In genomic region chr11:72534859-72535547, GRCh38 we compare ENCODE assay signal across 14 cellular contexts.
DNase-seq lines count a peak whose midpoint lies in the region; ATAC-seq, FAIRE-seq and TF ChIP-seq lines count a peak whose summit lies in the region.
"Had no signal": no experiment of that assay in that cellular context is flagged by ENCODE, and none has a peak within 500 bp of the region (broad histone marks: within the 10 kb centered on the region; RNA-seq: fewer than 3 reads in every experiment).

No MANE protein-coding gene starts in this region.

- no peak overlapping the region for H3K9ac ChIP-seq in HCT116 (ENCODE audit: low read length)
- no peak overlapping the region for H3K9ac ChIP-seq in K562 (ENCODE audit: insufficient read depth in 1 of 2, low read depth in 2 of 2, low read length in 2 of 2)
- no peak overlapping the region for H3K9ac ChIP-seq in mesenchymal stem cell (ENCODE audit: low read length)

- H2BK5ac ChIP-seq in mesenchymal stem cell (ENCODE audit: low read depth, low read length, poor library complexity, severe bottlenecking), result no peak overlapping the region

- H3K79me2 ChIP-seq in ACC112 (ENCODE audit: control insufficient read depth, insufficient read depth, low read length, unreplicated experiment) (no peaks in the 10 kb centered on the region), HCT116 (ENCODE audit: insufficient read depth, low read length) (no peaks in the 10 kb centered on the region), K562 (ENCODE audit: control insufficient read depth, insufficient read depth, low read length) (no peaks in the 10 kb centered on the region)

- no peak overlapping the region for H3K27ac Mint-ChIP-seq in activated CD4-positive, alpha-beta T cell treated with anti-CD3 and anti-CD28 coated beads, Interleukin-2, amount 10 ng/mL, durations not matched to agents 24 days and 14 days
- H3K27ac Mint-ChIP-seq: CD4-positive, CD25-positive, alpha-beta regulatory T cell had no signal

- H3K4me3 Mint-ChIP-seq in activated CD4-positive, alpha-beta T cell treated with anti-CD3 and anti-CD28 coated beads, Interleukin-2, amount 10 ng/mL, durations not matched to agents 24 days and 14 days, result no peak overlapping the region
- H3K4me3 Mint-ChIP-seq: CD4-positive, CD25-positive, alpha-beta regulatory T cell had no signal

- CTCF ChIA-PET in HCT116 (lab: Charles Lee) (interaction anchor here (0.9 to 1.5 kb wide), 2 partner anchors 12 to 64 kb away, joined by 3 to 4 read pairs; no protein-coding TSS in a partner anchor), K562 (lab: Yijun Ruan, JAX; ENCODE audit: low intra/inter-chr PET ratio) (no interaction called here)

- no peak overlapping the region for H3K14ac ChIP-seq in mesenchymal stem cell (ENCODE audit: low read length in 2 of 2)

- H3K27me3 ChIP-seq in ACC112 (ENCODE audit: insufficient read depth, low read length) (peaks cover 32% of the 10 kb centered on the region), HCT116 (ENCODE audit: insufficient read depth, low read length) (0 out of 2 replicates have a peak, but pooled peaks cover 4% of the 10 kb centered on the region), K562 (ENCODE audit: control insufficient read depth in 2 of 2, insufficient read depth in 2 of 2, low read length in 2 of 2) (peaks cover 11 to 17% of the 10 kb centered on the region in 2 experiments; a peak in 4 of 5 replicates), mesenchymal stem cell (ENCODE audit: control insufficient read depth in 1 of 2, insufficient read depth in 1 of 2, low read length in 2 of 2) (peaks cover 28 to 51% of the 10 kb centered on the region in 2 experiments)
- H3K27me3 ChIP-seq: SJSA1 had no signal

- RAD21 ChIA-PET in HCT116 (lab: Charles Lee; ENCODE audit: low non-redundant PET in 1 of 2, low total read pairs in 2 of 2, uncharacterized antibody in 2 of 2, unreplicated experiment in 2 of 2), result no interaction called here

- no peak overlapping the region for H4K91ac ChIP-seq in mesenchymal stem cell (ENCODE audit: low read length)

- H2AFZ ChIP-seq in ACC112 (ENCODE audit: low read length, unreplicated experiment) (peak overlapping the region; percentile 47), HCT116 (ENCODE audit: low read depth, low read length, poor library complexity, severe bottlenecking) (peak overlapping the region; percentile 50), K562 (ENCODE audit: low read depth, low read length) (no peak overlapping the region), mesenchymal stem cell (ENCODE audit: low read depth, low read length) (no peak overlapping the region)

- H3K9me2 ChIP-seq in HCT116 (ENCODE audit: insufficient read depth), result no peaks in the 10 kb centered on the region

- no peaks in the 10 kb centered on the region for H3K4me1 Mint-ChIP-seq in activated CD4-positive, alpha-beta T cell treated with anti-CD3 and anti-CD28 coated beads, Interleukin-2, amount 10 ng/mL, durations not matched to agents 24 days and 14 days

- peak; percentile 6 for FAIRE-seq in K562 (lab: Jason Lieb, UNC)

- H2BK12ac ChIP-seq in mesenchymal stem cell (ENCODE audit: low read length in 2 of 2), result no peak overlapping the region

- no peak overlapping the region for H3K18ac ChIP-seq in mesenchymal stem cell (ENCODE audit: low read depth in 1 of 2, low read length in 2 of 2)

- H3K79me1 ChIP-seq in mesenchymal stem cell (replicated peaks; ENCODE audit: low read length, poor library complexity, severe bottlenecking), result no peaks in the 10 kb centered on the region

- H2AK5ac ChIP-seq in mesenchymal stem cell (ENCODE audit: low read length, severe bottlenecking), result no peak overlapping the region

- in situ Hi-C loops in K562 (cut with MboI), result no loop called here

- WGBS in K562 (ENCODE audit: insufficient coverage, low coverage, missing lambda C conversion rate), result 1% methylated on average over 4 of the region's 4 CpGs
- WGBS in mesenchymal stem cell, result 9% methylated on average over 3 of the region's 4 CpGs

- H3K4me2 ChIP-seq in HCT116 (ENCODE audit: low read length), result peak overlapping the region; percentile 20
- no peak overlapping the region for H3K4me2 ChIP-seq in K562 (ENCODE audit: insufficient read depth, low read length)
- no peak overlapping the region for H3K4me2 ChIP-seq in mesenchymal stem cell (ENCODE audit: low read length, poor library complexity, severe bottlenecking)

- H4K8ac ChIP-seq in mesenchymal stem cell (ENCODE audit: low read length), result no peak overlapping the region

- H4K20me1 ChIP-seq in HCT116 (ENCODE audit: insufficient read depth) (no peaks in the 10 kb centered on the region), K562 (replicated peaks; ENCODE audit: control insufficient read depth, insufficient read depth, low read length) (no peaks in the 10 kb centered on the region)

- H2BK15ac ChIP-seq in mesenchymal stem cell (ENCODE audit: low read depth, poor library complexity, severe bottlenecking), result no peak overlapping the region

- DNase-seq in HCT116 (ENCODE audit: low read depth, low spot score), result peak; percentile 10
- DNase-seq in K562 (ENCODE audit: extremely low read depth in 1 of 4, low spot score in 3 of 4), result peak in 1 of 4 experiments; percentile 15
- DNase-seq in mesenchymal stem cell, result peak; percentile 7
- no peak for DNase-seq in activated CD4-positive, alpha-beta T cell treated with anti-CD3 and anti-CD28 coated beads, Interleukin-2, amount 10 ng/mL, durations not matched to agents 24 days and 14 days
- no peak for DNase-seq in NCI-H1092 (lab: John Stamatoyannopoulos, UW)
- no peak for DNase-seq in left ventricle myocardium superior
- DNase-seq: activated CD4-positive, alpha-beta T cell treated with anti-CD3 and anti-CD28 coated beads, Interleukin-2, amount 50 U/mL, for 48 hours; activated naive CD4-positive, alpha-beta T cell treated with Interleukin-2 at 50 U/mL for 16 hours; CD4-positive, CD25-positive, alpha-beta regulatory T cell; dermis blood vessel endothelial cell; hypothalamus had no signal

- no TSS peak for BruUV-seq in HCT116 (replicated peaks; lab: Mats Ljungman, UMichigan)
- BruUV-seq in K562 (replicated peaks; lab: Mats Ljungman, UMichigan), result no TSS peak

- TF ChIP-seq CTCF in HCT116 (IDR thresholded peaks at IDR 0.05 in 2 of 3, conservative IDR thresholded peaks at IDR 0.05 in 1 of 3; ENCODE audit: borderline replicate concordance in 1 of 3, insufficient read depth in 1 of 3, low read depth in 2 of 3, low read length in 2 of 3) (peak in 2 of 3 experiments; percentile 44 to 50; a peak in 4 of 6 replicates), K562 (IDR thresholded peaks at IDR 0.05 in 2 of 3, conservative IDR thresholded peaks at IDR 0.05 in 1 of 3; ENCODE audit: insufficient read depth in 2 of 3, low read depth in 1 of 3, low read length in 3 of 3) (peak in 2 of 3 experiments; percentile 12 to 33; a peak in 1 of 6 replicates)

- H3K36me3 ChIP-seq in ACC112 (ENCODE audit: insufficient read depth, low read length) (no peaks in the 10 kb centered on the region), HCT116 (ENCODE audit: control insufficient read depth in 1 of 2, insufficient read depth in 2 of 2, low read length in 2 of 2) (no peaks in the 10 kb centered on the region), K562 (ENCODE audit: control insufficient read depth, insufficient read depth, low read length) (no peaks in the 10 kb centered on the region), mesenchymal stem cell (ENCODE audit: control insufficient read depth in 1 of 2, insufficient read depth in 2 of 2, low read depth in 1 of 2, low read length in 2 of 2) (no peaks in the 10 kb centered on the region)
- H3K36me3 ChIP-seq: SJSA1 had no signal

- H3K4me1 ChIP-seq in ACC112 (ENCODE audit: control insufficient read depth, insufficient read depth, low read length, unreplicated experiment) (no peaks in the 10 kb centered on the region), HCT116 (ENCODE audit: control insufficient read depth in 1 of 2, insufficient read depth in 2 of 2, low read length in 2 of 2) (peaks cover 0 to 9% of the 10 kb centered on the region in 2 experiments; a peak in 1 of 4 replicates), K562 (replicated peaks in 1 of 2; ENCODE audit: control insufficient read depth in 2 of 2, insufficient read depth in 2 of 2, low read length in 2 of 2) (no peaks in the 10 kb centered on the region), mesenchymal stem cell (ENCODE audit: control insufficient read depth, insufficient read depth, low read depth, low read length) (no peaks in the 10 kb centered on the region)
- H3K4me1 ChIP-seq: SJSA1 had no signal

- ATAC-seq in HCT116, result peak; percentile 91
- peak; percentile 70 for ATAC-seq in K562
- no peak for ATAC-seq in HG02870 (IDR thresholded peaks at IDR 0.05; ENCODE audit: unreplicated experiment)
- ATAC-seq in left ventricle myocardium superior, result no peak

- H3K36me3 Mint-ChIP-seq in activated CD4-positive, alpha-beta T cell treated with anti-CD3 and anti-CD28 coated beads, Interleukin-2, amount 10 ng/mL, durations not matched to agents 24 days and 14 days (ENCODE audit: low read depth), result no peaks in the 10 kb centered on the region
- H3K36me3 Mint-ChIP-seq: CD4-positive, CD25-positive, alpha-beta regulatory T cell had no signal

- no peak for TF ChIP-seq EP300 in K562 (IDR thresholded peaks at IDR 0.05; ENCODE audit: low read length)

- H3K27me3 Mint-ChIP-seq in activated CD4-positive, alpha-beta T cell treated with anti-CD3 and anti-CD28 coated beads, Interleukin-2, amount 10 ng/mL, durations not matched to agents 24 days and 14 days, result peaks cover 45% of the 10 kb centered on the region

- H3K27ac ChIP-seq in ACC112 (ENCODE audit: low read depth, low read length) (no peak overlapping the region), HCT116 (ENCODE audit: low read depth, low read length) (no peak overlapping the region), K562 (ENCODE audit: extremely low read depth, low read depth, low read length) (no peak overlapping the region), mesenchymal stem cell (ENCODE audit: low read length, poor library complexity, severe bottlenecking) (no peak overlapping the region)
- H3K27ac ChIP-seq: SJSA1 had no signal

- no peak overlapping the region for H3K23ac ChIP-seq in mesenchymal stem cell (ENCODE audit: low read length in 2 of 2)

- TF ChIP-seq RAD21 in HCT116 (IDR thresholded peaks at IDR 0.05; ENCODE audit: low read depth), result no peak
- TF ChIP-seq RAD21 in K562 (CRISPR knock-in tag; conservative IDR thresholded peaks at IDR 0.05 in 1 of 2, IDR thresholded peaks at IDR 0.05 in 1 of 2), result no peak

- no peaks in the 10 kb centered on the region for H3K9me3 Mint-ChIP-seq in activated CD4-positive, alpha-beta T cell treated with anti-CD3 and anti-CD28 coated beads, Interleukin-2, amount 10 ng/mL, durations not matched to agents 24 days and 14 days
- H3K9me3 Mint-ChIP-seq: CD4-positive, CD25-positive, alpha-beta regulatory T cell had no signal

- H3K4me3 ChIP-seq in ACC112 (ENCODE audit: low read depth, low read length), result no peak overlapping the region
- no peak overlapping the region for H3K4me3 ChIP-seq in HCT116 (replicated peaks in 1 of 2; ENCODE audit: low read depth in 1 of 2, low read length in 2 of 2)
- no peak overlapping the region for H3K4me3 ChIP-seq in K562
- H3K4me3 ChIP-seq in mesenchymal stem cell (ENCODE audit: insufficient read depth in 1 of 2, low read depth in 1 of 2, low read length in 2 of 2), result no peak overlapping the region
- H3K4me3 ChIP-seq: SJSA1 had no signal

- no peak for TF ChIP-seq POLR2A in HCT116 (IDR thresholded peaks at IDR 0.05; ENCODE audit: borderline replicate concordance, extremely low read depth, insufficient read depth, insufficient read length)
- TF ChIP-seq POLR2A in K562 (conservative IDR thresholded peaks at IDR 0.05), result no peak

- peaks cover 3% of the 10 kb centered on the region for H3K9me1 ChIP-seq in K562 (ENCODE audit: control insufficient read depth, insufficient read depth, low read length)

- POLR2A ChIA-PET in HCT116 (lab: Charles Lee) (no interaction called here), K562 (lab: Yijun Ruan, JAX) (interaction anchor here (0.6 kb wide), 2 partner anchors 68 to 249 kb away, joined by 3 read pairs; no protein-coding TSS in a partner anchor)

- H3K9me3 ChIP-seq in HCT116 (ENCODE audit: control insufficient read depth in 1 of 2, insufficient read depth in 1 of 2, low read depth in 1 of 2, low read length in 2 of 2) (no peaks in the 10 kb centered on the region), K562 (replicated peaks; ENCODE audit: control insufficient read depth, insufficient read depth, low read depth, low read length) (no peaks in the 10 kb centered on the region), mesenchymal stem cell (ENCODE audit: control insufficient read depth, low read length) (no peaks in the 10 kb centered on the region)
- H3K9me3 ChIP-seq: SJSA1 had no signal

- intact Hi-C loops in HCT116 (cut with micrococcal nuclease), result no loop called here
- intact Hi-C loops in K562 (cut with micrococcal nuclease), result loop anchor here (5.0 kb wide), 1 partner anchor 43 kb away; no protein-coding TSS in a partner anchor
- intact Hi-C loops in activated CD4-positive, alpha-beta T cell treated with anti-CD3 and anti-CD28 coated beads, Interleukin-2, amount 10 ng/mL, durations not matched to agents 24 days and 14 days (cut with micrococcal nuclease), result no loop called here
- intact Hi-C loops in left ventricle myocardium superior (cut with micrococcal nuclease), result no loop called here

- H2BK120ac ChIP-seq in mesenchymal stem cell (ENCODE audit: low read depth, low read length), result no peak overlapping the region

- no peak overlapping the region for H3K4ac ChIP-seq in mesenchymal stem cell (ENCODE audit: low read depth in 1 of 2, low read length in 2 of 2)

Comparison
In these comparisons a context has a peak if more than half of its experiments do, and no peak if none do; other contexts are left out.
1. H2AFZ ChIP-seq: peak in ACC112 (single experiment) and HCT116 (single experiment); none in K562 (single experiment) and mesenchymal stem cell (single experiment).
2. ATAC-seq: peak in HCT116 (single experiment) and K562 (single experiment); none in HG02870 (single experiment) and left ventricle myocardium superior (single experiment).
3. DNase-seq: peak in HCT116 (single experiment) and mesenchymal stem cell (single experiment); none in activated CD4-positive, alpha-beta T cell treated with anti-CD3 and anti-CD28 coated beads, Interleukin-2, amount 10 ng/mL, durations not matched to agents 24 days and 14 days (single experiment), NCI-H1092 (single experiment) and left ventricle myocardium superior (single experiment).